12 cellular contexts compared by ENCODE assay signal in genomic region chr22:38032681-38033521, GRCh38. TPM values are rescaled to one million over a fixed set of nuclear protein-coding genes. Genes with fewer than 3 reads are reported as not detected.
A peak's percentile ranks its signal among the peaks of the same experiment; 100 is the strongest.
DNase-seq lines count a peak whose midpoint lies in the region; ATAC-seq and TF ChIP-seq lines count a peak whose summit lies in the region.
"Had no signal": no experiment of that assay in that cellular context is flagged by ENCODE, and none has a peak within 500 bp of the region (broad histone marks: within the 10 kb centered on the region; RNA-seq: fewer than 3 reads in every experiment).

No MANE protein-coding gene starts in this region.

- H3K27ac Mint-ChIP-seq in nephron = peak overlapping the region; percentile 68 to 87 (median 71)

- H3K36me3 ChIP-seq in BJ (ENCODE audit: control insufficient read depth, insufficient read depth, low read length) (no peaks in the 10 kb centered on the region), Karpas-422 (ENCODE audit: insufficient read depth, low read length) (no peaks in the 10 kb centered on the region)

- H3K27me3 ChIP-seq in BJ (ENCODE audit: control insufficient read depth, insufficient read depth, low read length) (no peaks in the 10 kb centered on the region), Karpas-422 (ENCODE audit: low read length) (no peaks in the 10 kb centered on the region)

- H3K79me2 ChIP-seq in Karpas-422 (ENCODE audit: low read length) = no peaks in the 10 kb centered on the region

- POLR2A ChIA-PET in BJ (lab: Charles Lee) = interaction anchor here (0.7 kb wide), 1 partner anchor 30 kb away, joined by 3 read pairs; no protein-coding TSS in a partner anchor

- no peak for ATAC-seq in HG03378 (IDR thresholded peaks at IDR 0.05; ENCODE audit: unreplicated experiment)
- no peak for ATAC-seq in HG03571 (IDR thresholded peaks at IDR 0.05; ENCODE audit: unreplicated experiment)

- H3K9me3 ChIP-seq in Karpas-422 (ENCODE audit: low read length) = no peaks in the 10 kb centered on the region

- H3K4me2 ChIP-seq in Karpas-422 (ENCODE audit: low read depth, low read length, poor library complexity, severe bottlenecking) = peak overlapping the region; percentile 67

- peaks cover 8% of the 10 kb centered on the region for H3K27me3 Mint-ChIP-seq in nephron (ENCODE audit: low read depth)

- CTCF ChIA-PET in BJ (lab: Yijun Ruan, JAX) = interaction anchor here (1.3 to 1.7 kb wide), 2 partner anchors 19 to 67 kb away, joined by 3 to 5 read pairs; no protein-coding TSS in a partner anchor

- no peak overlapping the region for H3K9ac ChIP-seq in Karpas-422 (ENCODE audit: low read length)

- H3K4me3 ChIP-seq in BJ (ENCODE audit: low read depth, low read length) = no peak overlapping the region
- H3K4me3 ChIP-seq in Karpas-422 (ENCODE audit: low read length) = no peak overlapping the region
- no peak overlapping the region for H3K4me3 ChIP-seq in cardiac fibroblast (replicated peaks in 1 of 2; ENCODE audit: low read depth in 2 of 2, low read length in 2 of 2)

- no peaks in the 10 kb centered on the region for H4K20me1 ChIP-seq in Karpas-422 (ENCODE audit: insufficient read depth, low read depth, low read length)

- peaks cover 66% of the 10 kb centered on the region for H3K4me1 Mint-ChIP-seq in nephron

- H3K4me3 Mint-ChIP-seq in nephron = peak overlapping the region in 1 of 3 experiments; percentile 51
- H3K4me3 Mint-ChIP-seq: immature natural killer cell had no signal

- DNase-seq in BJ (ENCODE audit: low read depth) (peak; percentile 35), Karpas-422 (no peak), cardiac fibroblast (ENCODE audit: low read depth in 2 of 2) (peak; percentile 71 to 89), NCI-H1417 (lab: John Stamatoyannopoulos, UW) (no peak), UCSD-AML1 (lab: John Stamatoyannopoulos, UW; ENCODE audit: unreplicated experiment) (no peak)
- DNase-seq: activated CD4-positive, CD25-positive, alpha-beta regulatory T cell; DMS53; immature natural killer cell; small intestine had no signal

- H3K36me3 Mint-ChIP-seq in nephron (ENCODE audit: low read depth) = no peaks in the 10 kb centered on the region
- H3K36me3 Mint-ChIP-seq: immature natural killer cell had no signal

- H2AFZ ChIP-seq in Karpas-422 (ENCODE audit: low read length) = no peak overlapping the region

- no peaks in the 10 kb centered on the region for H3K9me3 Mint-ChIP-seq in nephron
- H3K9me3 Mint-ChIP-seq: immature natural killer cell had no signal

- H3K4me1 ChIP-seq in Karpas-422 (ENCODE audit: low read length) = peaks cover 37% of the 10 kb centered on the region

- TF ChIP-seq CTCF in BJ (IDR thresholded peaks at IDR 0.05; ENCODE audit: insufficient read depth, low read depth, low read length) = no peak
- TF ChIP-seq CTCF in cardiac fibroblast (IDR thresholded peaks at IDR 0.05; ENCODE audit: low read depth, low read length) = no peak
- TF ChIP-seq CTCF in nephron (IDR thresholded peaks at IDR 0.05; ENCODE audit: unreplicated experiment in 3 of 3) = no peak

- H3K9me2 ChIP-seq in Karpas-422 (replicated peaks; ENCODE audit: insufficient read depth, low read length) = no peaks in the 10 kb centered on the region

- H3K27ac ChIP-seq in Karpas-422 (ENCODE audit: low read length) = no peak overlapping the region

RNA-seq across cellular contexts. Expression of gene PICK1, which starts 24.3 kb away (rescaled TPM):
- 27.9 and 32.4 TPM in 2 replicates for polyA plus RNA-seq in BJ (2011; rRNA removed)
- 13.4 and 19.7 TPM in 2 replicates for polyA minus RNA-seq in BJ (2011; rRNA and poly(A)+ RNA removed)
- total RNA-seq in Karpas-422 (2014; rRNA removed; shearing (Covaris generic); ENCODE audit: low replicate concordance) = 11.0 and 29.2 TPM in 2 replicates

RNA-seq across cellular contexts. Expression of gene SOX10, which starts 48.5 kb away (rescaled TPM):
- not detected in 2 replicates for polyA plus RNA-seq in BJ (2011; rRNA removed)
- not detected in 2 replicates for polyA minus RNA-seq in BJ (2011; rRNA and poly(A)+ RNA removed)
- total RNA-seq in Karpas-422 (2014; rRNA removed; shearing (Covaris generic); ENCODE audit: low replicate concordance) = not detected in 2 replicates
- polyA plus RNA-seq: immature natural killer cell had no signal

RNA-seq across cellular contexts. Expression of gene SLC16A8, which starts 51.1 kb away (rescaled TPM):
- 0.10 and 0.17 TPM in 2 replicates for polyA plus RNA-seq in BJ (2011; rRNA removed)
- not detected in 2 replicates for polyA minus RNA-seq in BJ (2011; rRNA and poly(A)+ RNA removed)
- not detected in 2 replicates for total RNA-seq in Karpas-422 (2014; rRNA removed; shearing (Covaris generic); ENCODE audit: low replicate concordance)

Comparison
In these comparisons a context has a peak if more than half of its experiments do, and no peak if none do; other contexts are left out.
1. DNase-seq: peak in BJ (single experiment) and cardiac fibroblast (2 of 2); none in Karpas-422 (single experiment), NCI-H1417 (0 of 3) and UCSD-AML1 (single experiment).